Comparison of ENCODE assay signal across 12 cellular contexts in the genomic region with DNA sequence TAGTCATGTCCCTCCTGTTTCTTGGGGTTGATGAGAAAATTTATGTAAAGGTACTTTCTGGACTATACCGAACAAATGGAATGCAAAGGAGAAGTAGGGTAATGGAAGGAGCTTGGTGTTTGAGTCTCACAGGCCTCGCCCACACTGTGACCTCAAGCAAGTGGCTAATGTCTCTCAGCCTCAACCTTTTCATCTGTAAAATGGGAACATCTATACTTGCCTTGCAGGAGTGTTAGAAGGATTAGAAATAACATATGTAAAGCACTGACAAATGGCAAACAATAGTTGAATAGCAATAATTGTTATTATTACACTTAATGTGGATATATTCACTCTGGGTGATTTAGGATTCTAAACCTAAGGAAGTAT. TPM values are rescaled to one million over a fixed set of nuclear protein-coding genes. Genes with fewer than 3 reads are reported as not detected.
DNase-seq lines count a peak whose midpoint lies in the region; ATAC-seq and TF ChIP-seq lines count a peak whose summit lies in the region.
"Had no signal": no experiment of that assay in that cellular context is flagged by ENCODE, and none has a peak within 500 bp of the region (broad histone marks: within the 10 kb centered on the region; RNA-seq: fewer than 3 reads in every experiment).

No MANE protein-coding gene starts in this region.

- peak overlapping the region; percentile 42; the same call in 1 of the 2 replicates for H3K4me3 ChIP-seq in PC-3 (ENCODE audit: low read length)
- no peak overlapping the region for H3K4me3 ChIP-seq in mucosa of rectum (ENCODE audit: low read length in 2 of 2)
- H3K4me3 ChIP-seq in tibial artery = no peak overlapping the region
- no peak overlapping the region for H3K4me3 ChIP-seq in naive thymus-derived CD4-positive, alpha-beta T cell (ENCODE audit: low read length)

- peaks cover 0 to 2% (median 0%) of the 10 kb centered on the region in 11 donors for H3K9me3 Mint-ChIP-seq in naive thymus-derived CD4-positive, alpha-beta T cell
- H3K9me3 Mint-ChIP-seq: activated CD4-positive, alpha-beta memory T cell treated with anti-CD3 and anti-CD28 coated beads, Interleukin-2, amount 10 ng/mL, durations not matched to agents 7 days and 5 days; stimulated activated effector memory CD8-positive, alpha-beta T cell treated with anti-CD3 and anti-CD28 coated beads, Interleukin-12 subunit alpha, Interleukin-12 subunit beta, amount 100 ng/mL, for 72 hours had no signal

- no peaks in the 10 kb centered on the region for H3K27me3 Mint-ChIP-seq in naive thymus-derived CD4-positive, alpha-beta T cell

- H3K9me3 ChIP-seq in PC-3 (ENCODE audit: low read length) (no peaks in the 10 kb centered on the region), mucosa of rectum (ENCODE audit: control insufficient read depth in 2 of 2, low read length in 2 of 2) (no peaks in the 10 kb centered on the region), tibial artery (no peaks in the 10 kb centered on the region)
- no peaks in the 10 kb centered on the region for H3K9me3 ChIP-seq in naive thymus-derived CD4-positive, alpha-beta T cell (ENCODE audit: control insufficient read depth in 2 of 3, low read length in 3 of 3)

- no peak for ATAC-seq in PC-3
- ATAC-seq in HG03439 (IDR thresholded peaks at IDR 0.05; ENCODE audit: unreplicated experiment) = no peak
- no peak for ATAC-seq in naive thymus-derived CD4-positive, alpha-beta T cell
- ATAC-seq: stimulated activated effector memory CD8-positive, alpha-beta T cell treated with anti-CD3 and anti-CD28 coated beads, Interleukin-12 subunit alpha, Interleukin-12 subunit beta, amount 100 ng/mL, for 72 hours had no signal

- H3K27ac ChIP-seq in PC-3 (ENCODE audit: low read length) = peak overlapping the region; percentile 96
- H3K27ac ChIP-seq in caudate nucleus (ENCODE audit: low read depth, low read length) = peak overlapping the region; percentile 79
- H3K27ac ChIP-seq in mucosa of rectum (ENCODE audit: low read depth in 2 of 2, low read length in 2 of 2) = peak overlapping the region; percentile 58 to 73
- peak overlapping the region; percentile 73 to 81 for H3K27ac ChIP-seq in tibial artery
- H3K27ac ChIP-seq in naive thymus-derived CD4-positive, alpha-beta T cell (ENCODE audit: low read depth, low read length) = no peak overlapping the region

- H4K20me1 ChIP-seq in PC-3 (ENCODE audit: low read length) = no peaks in the 10 kb centered on the region

- POLR2A ChIA-PET in PC-3 (lab: Charles Lee; ENCODE audit: unreplicated experiment) = interaction anchor here (0.7 kb wide), 1 partner anchor 377 kb away, joined by 3 read pairs; no protein-coding TSS in a partner anchor
- POLR2A ChIA-PET in naive thymus-derived CD4-positive, alpha-beta T cell (lab: Charles Lee) = no interaction called here

- BruUV-seq in PC-3 (replicated peaks; lab: Mats Ljungman, UMichigan) = no TSS peak

- no peak overlapping the region for H2AFZ ChIP-seq in PC-3 (ENCODE audit: low read length)

- intact Hi-C loops in PC-3 (cut with micrococcal nuclease) (loop anchor here (2.0 to 5.0 kb wide), 3 partner anchors 37 to 79 kb away; no protein-coding TSS in a partner anchor), tibial artery (cut with DNase I; ENCODE audit: low total_unique reads) (no loop called here)
- intact Hi-C loops in naive thymus-derived CD4-positive, alpha-beta T cell (cut with micrococcal nuclease) = loop anchor here in 1 of 2 donors (5.0 kb wide), 1 partner anchor 41 kb away; no protein-coding TSS in a partner anchor

- H3K27ac Mint-ChIP-seq in naive thymus-derived CD4-positive, alpha-beta T cell = peak overlapping the region in 1 of 9 donors; percentile 11
- H3K27ac Mint-ChIP-seq: activated CD4-positive, alpha-beta memory T cell treated with anti-CD3 and anti-CD28 coated beads, Interleukin-2, amount 10 ng/mL, durations not matched to agents 7 days and 5 days; stimulated activated effector memory CD8-positive, alpha-beta T cell treated with anti-CD3 and anti-CD28 coated beads, Interleukin-12 subunit alpha, Interleukin-12 subunit beta, amount 100 ng/mL, for 72 hours; T-helper 2 cell treated with Interferon-gamma antibody and Interleukin-4, amounts not matched to agents 5 μg/mL and 100 μg/mL, for 36 hours had no signal

- no peak overlapping the region for H3K4me3 Mint-ChIP-seq in naive thymus-derived CD4-positive, alpha-beta T cell
- H3K4me3 Mint-ChIP-seq: activated CD4-positive, alpha-beta memory T cell treated with anti-CD3 and anti-CD28 coated beads, Interleukin-2, amount 10 ng/mL, durations not matched to agents 7 days and 5 days; stimulated activated effector memory CD8-positive, alpha-beta T cell treated with anti-CD3 and anti-CD28 coated beads, Interleukin-12 subunit alpha, Interleukin-12 subunit beta, amount 100 ng/mL, for 72 hours; T-helper 2 cell treated with Interferon-gamma antibody and Interleukin-4, amounts not matched to agents 5 μg/mL and 100 μg/mL, for 36 hours had no signal

- peak overlapping the region; percentile 72; the same call in 1 of the 2 replicates for H3K9ac ChIP-seq in PC-3 (ENCODE audit: low read length)
- no peak overlapping the region for H3K9ac ChIP-seq in mucosa of rectum (ENCODE audit: low read depth in 1 of 2, low read length in 2 of 2)

- no peak for DNase-seq in PC-3
- no peak for DNase-seq in caudate nucleus (lab: John Stamatoyannopoulos, UW)
- DNase-seq in tibial artery = no peak
- DNase-seq in NCI-H748 (lab: John Stamatoyannopoulos, UW; ENCODE audit: unreplicated experiment) = no peak
- no peak for DNase-seq in naive thymus-derived CD4-positive, alpha-beta T cell
- DNase-seq: activated CD4-positive, alpha-beta memory T cell treated with anti-CD3 and anti-CD28 coated beads, Interleukin-2, amount 10 ng/mL, durations not matched to agents 7 days and 5 days; activated gamma-delta T cell treated with Interleukin-2 at 50 U/mL for 16 hours; MM.1S had no signal

- no peak for TF ChIP-seq CTCF in PC-3 (conservative IDR thresholded peaks at IDR 0.05; ENCODE audit: low read depth, low read length)
- no peak for TF ChIP-seq CTCF in tibial artery (IDR thresholded peaks at IDR 0.05)

- peaks cover 0 to 32% (median 17%) of the 10 kb centered on the region in 7 donors for H3K4me1 Mint-ChIP-seq in naive thymus-derived CD4-positive, alpha-beta T cell

- H3K36me3 Mint-ChIP-seq in naive thymus-derived CD4-positive, alpha-beta T cell = peaks cover 0 to 2% (median 0%) of the 10 kb centered on the region in 5 donors
- H3K36me3 Mint-ChIP-seq: stimulated activated effector memory CD8-positive, alpha-beta T cell treated with anti-CD3 and anti-CD28 coated beads, Interleukin-12 subunit alpha, Interleukin-12 subunit beta, amount 100 ng/mL, for 72 hours had no signal

- no peaks in the 10 kb centered on the region for H3K27me3 ChIP-seq in PC-3 (ENCODE audit: low read length)
- H3K27me3 ChIP-seq in mucosa of rectum (ENCODE audit: control insufficient read depth in 2 of 2, insufficient read depth in 2 of 2, low read length in 2 of 2) = no peaks in the 10 kb centered on the region
- no peaks in the 10 kb centered on the region for H3K27me3 ChIP-seq in tibial artery
- H3K27me3 ChIP-seq in naive thymus-derived CD4-positive, alpha-beta T cell (ENCODE audit: control insufficient read depth in 2 of 2, insufficient read depth in 2 of 2, low read length in 2 of 2) = no peaks in the 10 kb centered on the region

- CTCF ChIA-PET in PC-3 (lab: Charles Lee) = interaction anchor here (1.8 kb wide), 1 partner anchor 35 kb away, joined by 6 read pairs; no protein-coding TSS in a partner anchor
- CTCF ChIA-PET in naive thymus-derived CD4-positive, alpha-beta T cell (lab: Charles Lee) = no interaction called here

- no peaks in the 10 kb centered on the region for H3K9me2 ChIP-seq in PC-3 (replicated peaks; ENCODE audit: low read length)

- H3K36me3 ChIP-seq in PC-3 (ENCODE audit: low read depth, low read length) (no peaks in the 10 kb centered on the region), mucosa of rectum (ENCODE audit: control insufficient read depth in 2 of 2, insufficient read depth in 2 of 2, low read length in 2 of 2) (no peaks in the 10 kb centered on the region), tibial artery (no peaks in the 10 kb centered on the region)
- H3K36me3 ChIP-seq in naive thymus-derived CD4-positive, alpha-beta T cell (ENCODE audit: control insufficient read depth in 2 of 3, insufficient read depth in 3 of 3, low read length in 3 of 3) = no peaks in the 10 kb centered on the region

- H3K4me1 ChIP-seq in PC-3 (ENCODE audit: insufficient read depth, low read length) (peaks cover 48% of the 10 kb centered on the region), mucosa of rectum (ENCODE audit: control insufficient read depth in 2 of 2, insufficient read depth in 2 of 2, low read length in 2 of 2) (peaks cover 5% of the 10 kb centered on the region in 2 donors), tibial artery (peaks cover 0 to 39% (median 21%) of the 10 kb centered on the region in 4 donors)
- H3K4me1 ChIP-seq in naive thymus-derived CD4-positive, alpha-beta T cell (ENCODE audit: control insufficient read depth in 2 of 2, insufficient read depth in 2 of 2, low read length in 2 of 2) = peaks cover 0 to 4% of the 10 kb centered on the region in 2 donors

- H3F3A ChIP-seq in PC-3 (ENCODE audit: low read length, unreplicated experiment) = peaks cover 14% of the 10 kb centered on the region

- peak overlapping the region; percentile 79 for H3K4me2 ChIP-seq in PC-3 (ENCODE audit: low read length)

- no peaks in the 10 kb centered on the region for H3K79me2 ChIP-seq in PC-3 (ENCODE audit: low read length)

RNA-seq across cellular contexts. Expression of gene PKIG, which starts 8.9 kb away (rescaled TPM):
- 47.5 and 49.2 TPM in 2 replicates for total RNA-seq in PC-3 (2014; rRNA removed)
- total RNA-seq in naive thymus-derived CD4-positive, alpha-beta T cell = 1 to 10 TPM; 1.9 to 6.0 (median 2.9) TPM
- 1 to 10 TPM; 2.9 to 3.6 TPM for polyA plus RNA-seq in naive thymus-derived CD4-positive, alpha-beta T cell

RNA-seq across cellular contexts. Expression of gene SERINC3, which starts 51.6 kb away (rescaled TPM):
- 75.4 and 92.6 TPM in 2 replicates for total RNA-seq in PC-3 (2014; rRNA removed)
- total RNA-seq in naive thymus-derived CD4-positive, alpha-beta T cell = 10 to 100 TPM; 59.7 to 85.3 (median 78.9) TPM
- polyA plus RNA-seq in naive thymus-derived CD4-positive, alpha-beta T cell = 100 to 1,000 TPM; 188 to 199 TPM
